Comparison of ENCODE assay signal across 22 cellular contexts in the genomic region with DNA sequence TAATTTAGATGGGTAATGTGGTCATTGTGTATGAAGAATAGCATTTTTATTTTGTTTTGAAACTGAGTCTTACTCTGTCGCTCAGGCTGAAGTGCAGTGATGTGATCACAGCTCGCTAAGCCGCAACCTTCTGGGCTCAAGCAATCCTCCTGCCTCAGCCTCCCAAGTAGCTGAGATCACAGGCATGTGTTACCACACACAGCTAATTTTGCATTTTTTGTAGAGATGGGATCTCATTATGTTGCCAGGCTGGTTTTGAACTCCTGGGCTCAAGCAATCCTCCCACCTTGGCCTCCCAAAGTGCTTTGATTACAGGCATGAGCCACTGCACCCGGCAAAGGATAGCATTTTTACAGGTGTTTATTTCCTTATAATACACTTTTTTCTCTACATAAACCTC. TPM values are rescaled to one million over a fixed set of nuclear protein-coding genes. Genes with fewer than 3 reads are reported as not detected.
A peak's percentile ranks its signal among the peaks of the same experiment; 100 is the strongest.
DNase-seq lines count a peak whose midpoint lies in the region; ATAC-seq lines count a peak whose summit lies in the region.
"Had no signal": no experiment of that assay in that cellular context is flagged by ENCODE, and none has a peak within 500 bp of the region (broad histone marks: within the 10 kb centered on the region; RNA-seq: fewer than 3 reads in every experiment).

No MANE protein-coding gene starts in this region.

- H3K4ac ChIP-seq in trophoblast cell (ENCODE audit: low read depth, low read length), result no peak overlapping the region

- peak overlapping the region in 3 of 11 experiments; percentile 20 to 52 (median 36); a peak in 4 of 22 replicates for H3K27ac ChIP-seq in BLaER1 treated with 17β-estradiol and CSF1 and Interleukin-3, amounts not matched to agents 10 nM and 100 nM
- no peak overlapping the region for H3K27ac ChIP-seq in trophoblast cell (ENCODE audit: low read depth, low read length)
- H3K27ac ChIP-seq: A549, C4-2B had no signal

- intact Hi-C loops in cardiac septum (cut with DNase I), result no loop called here

- DNase-seq in adipocyte (ENCODE audit: low read depth) (peak; percentile 18), kidney glomerular epithelial cell (lab: John Stamatoyannopoulos, UW) (peak; percentile 10), trophoblast cell (peak; percentile 66 to 91), cardiac septum (ENCODE audit: low spot score) (no peak), T-cell (no peak), OCI-M1 (lab: John Stamatoyannopoulos, UW) (no peak)
- DNase-seq: 8988T; Caco-2; CD4-positive, CD25-positive, alpha-beta regulatory T cell; CD8-positive, alpha-beta T cell; DMS153; DND-41; H9; HFFc6 had no signal

- no peak overlapping the region for H2AK5ac ChIP-seq in trophoblast cell (ENCODE audit: low read length)

- ATAC-seq in T-cell (replicated peaks in 1 of 4) (no peak), GM21825 (IDR thresholded peaks at IDR 0.05; ENCODE audit: unreplicated experiment) (no peak)
- ATAC-seq: A549; CD8-positive, alpha-beta T cell; GM23338; HCT116 had no signal

- H3K79me2 ChIP-seq in trophoblast cell (ENCODE audit: control insufficient read depth, insufficient read depth, low read length, poor library complexity), result no peaks in the 10 kb centered on the region

- H3K27me3 ChIP-seq in BLaER1 treated with 17β-estradiol and CSF1 and Interleukin-3, amounts not matched to agents 10 nM and 100 nM, result no peaks in the 10 kb centered on the region
- H3K27me3 ChIP-seq in adipocyte (replicated peaks; ENCODE audit: control insufficient read depth, insufficient read depth, low read length) (no peaks in the 10 kb centered on the region), trophoblast cell (ENCODE audit: insufficient read depth, low read length) (no peaks in the 10 kb centered on the region)

- no peak overlapping the region for H3K4me3 ChIP-seq in BLaER1 treated with 17β-estradiol and CSF1 and Interleukin-3, amounts not matched to agents 10 nM and 100 nM
- no peak overlapping the region for H3K4me3 ChIP-seq in adipocyte (ENCODE audit: low read length)
- H3K4me3 ChIP-seq in trophoblast cell (ENCODE audit: low read depth, low read length), result no peak overlapping the region
- H3K4me3 ChIP-seq: A549, GM23338 had no signal

- no peak overlapping the region for H3K18ac ChIP-seq in trophoblast cell (ENCODE audit: low read length)

- H2BK5ac ChIP-seq in trophoblast cell (ENCODE audit: low read depth, low read length, poor library complexity), result no peak overlapping the region

- no peaks in the 10 kb centered on the region for H3K4me1 Mint-ChIP-seq in T-cell
- H3K4me1 Mint-ChIP-seq: CD4-positive, CD25-positive, alpha-beta regulatory T cell had no signal

- no peak overlapping the region for H3K14ac ChIP-seq in trophoblast cell (ENCODE audit: low read length)

- no peaks in the 10 kb centered on the region for H3K36me3 Mint-ChIP-seq in T-cell
- H3K36me3 Mint-ChIP-seq: CD4-positive, CD25-positive, alpha-beta regulatory T cell; CD8-positive, alpha-beta T cell had no signal

- POLR2A ChIA-PET in T-cell (lab: Charles Lee), result no interaction called here

- no peak overlapping the region for H3K9ac ChIP-seq in BLaER1 treated with 17β-estradiol and CSF1 and Interleukin-3, amounts not matched to agents 10 nM and 100 nM
- H3K9ac ChIP-seq in adipocyte (ENCODE audit: low read length) (no peak overlapping the region), trophoblast cell (ENCODE audit: low read length) (no peak overlapping the region)

- peaks cover 0 to 3% (median 0%) of the 10 kb centered on the region in 11 experiments; a peak in 3 of 22 replicates for H3K9me3 ChIP-seq in BLaER1 treated with 17β-estradiol and CSF1 and Interleukin-3, amounts not matched to agents 10 nM and 100 nM (replicated peaks in 1 of 11)
- no peaks in the 10 kb centered on the region for H3K9me3 ChIP-seq in adipocyte (ENCODE audit: control insufficient read depth, low read length)
- no peaks in the 10 kb centered on the region for H3K9me3 ChIP-seq in trophoblast cell (ENCODE audit: insufficient read depth, low read depth, low read length)
- H3K9me3 ChIP-seq: A549, Caco-2 had no signal

- H3K27ac Mint-ChIP-seq in T-cell, result no peak overlapping the region
- H3K27ac Mint-ChIP-seq: CD8-positive, alpha-beta T cell; GM23338; H9; HFFc6 had no signal

- no peak overlapping the region for H4K91ac ChIP-seq in trophoblast cell (ENCODE audit: low read depth, low read length)

- no peak overlapping the region for H2BK120ac ChIP-seq in trophoblast cell (ENCODE audit: insufficient read depth, low read length, poor library complexity)

- peaks cover 0 to 3% (median 0%) of the 10 kb centered on the region in 3 donors for H3K9me3 Mint-ChIP-seq in T-cell
- H3K9me3 Mint-ChIP-seq: GM23338, H9, HFFc6 had no signal

- no peak overlapping the region for H4K12ac ChIP-seq in trophoblast cell (ENCODE audit: low read depth, low read length)

- H3K36me3 ChIP-seq in BLaER1 treated with 17β-estradiol and CSF1 and Interleukin-3, amounts not matched to agents 10 nM and 100 nM, result no peaks in the 10 kb centered on the region
- no peaks in the 10 kb centered on the region for H3K36me3 ChIP-seq in adipocyte (ENCODE audit: control insufficient read depth, insufficient read depth, low read length, severe bottlenecking)
- no peaks in the 10 kb centered on the region for H3K36me3 ChIP-seq in trophoblast cell (ENCODE audit: control insufficient read depth in 1 of 2, insufficient read depth in 2 of 2, low read length in 2 of 2)

- H4K20me1 ChIP-seq in BLaER1 treated with 17β-estradiol and CSF1 and Interleukin-3, amounts not matched to agents 10 nM and 100 nM, result no peaks in the 10 kb centered on the region

- WGBS in trophoblast cell (ENCODE audit: extremely low coverage, insufficient coverage, insufficient read length), result no CpG with 5 or more reads among the region's 4 CpGs

- peak overlapping the region in 8 of 11 experiments; percentile 12 to 54 (median 38); a peak in 12 of 22 replicates for H3K4me2 ChIP-seq in BLaER1 treated with 17β-estradiol and CSF1 and Interleukin-3, amounts not matched to agents 10 nM and 100 nM
- H3K4me2 ChIP-seq in trophoblast cell (ENCODE audit: low read length), result no peak overlapping the region
- H3K4me2 ChIP-seq: A549, GM23338 had no signal

- H3K79me1 ChIP-seq in trophoblast cell (ENCODE audit: low read length), result no peaks in the 10 kb centered on the region

- CTCF ChIA-PET in T-cell (lab: Charles Lee), result no interaction called here

- no peak overlapping the region for H2BK12ac ChIP-seq in trophoblast cell (ENCODE audit: low read length)

- H3K4me3 Mint-ChIP-seq in T-cell, result no peak overlapping the region
- H3K4me3 Mint-ChIP-seq: CD4-positive, CD25-positive, alpha-beta regulatory T cell; CD8-positive, alpha-beta T cell; GM23338; H9; HFFc6 had no signal

- no peak overlapping the region for H2AFZ ChIP-seq in trophoblast cell (ENCODE audit: insufficient read depth, low read length, poor library complexity)
- H2AFZ ChIP-seq: GM23338 had no signal

- peaks cover 11 to 12% of the 10 kb centered on the region in 2 donors for H3K27me3 Mint-ChIP-seq in T-cell

- no peak overlapping the region for H3K23ac ChIP-seq in trophoblast cell (ENCODE audit: low read length)

- H4K8ac ChIP-seq in trophoblast cell (ENCODE audit: low read depth, low read length), result no peak overlapping the region

- H3K4me1 ChIP-seq in BLaER1 treated with 17β-estradiol and CSF1 and Interleukin-3, amounts not matched to agents 10 nM and 100 nM, result peaks cover 13 to 31% (median 22%) of the 10 kb centered on the region in 10 experiments
- H3K4me1 ChIP-seq in adipocyte (ENCODE audit: control insufficient read depth, insufficient read depth, low read length), result peaks cover 16% of the 10 kb centered on the region
- peaks cover 3 to 6% of the 10 kb centered on the region in 2 experiments for H3K4me1 ChIP-seq in trophoblast cell (ENCODE audit: control insufficient read depth in 1 of 2, insufficient read depth in 2 of 2, low read length in 2 of 2)
- H3K4me1 ChIP-seq: A549, Caco-2 had no signal

RNA-seq across cellular contexts. Expression of a gene that starts 36.6 kb away (rescaled TPM):
- polyA plus RNA-seq in trophoblast cell (2013), result 0.03 and 0.04 TPM in 2 replicates
- total RNA-seq in cardiac septum (not detected), T-cell (not detected)
- total RNA-seq: Caco-2; CD4-positive, CD25-positive, alpha-beta regulatory T cell; CD8-positive, alpha-beta T cell; H4; HFFc6 had no signal
- polyA plus RNA-seq: A549; BJ; CD4-positive, CD25-positive, alpha-beta regulatory T cell had no signal

Comparison
In these comparisons a context has a peak if more than half of its experiments do, and no peak if none do; other contexts are left out.
1. DNase-seq: peak in adipocyte (single experiment), kidney glomerular epithelial cell (single experiment) and trophoblast cell (2 of 2); none in cardiac septum (single experiment), T-cell (0 of 34) and OCI-M1 (single experiment).